ENCODE assay signal across 25 cellular contexts in genomic region chr3:13135811-13136321, GRCh38.
DNase-seq lines count a peak whose midpoint lies in the region; ATAC-seq, FAIRE-seq and TF ChIP-seq lines count a peak whose summit lies in the region.
"Had no signal": no experiment of that assay in that cellular context is flagged by ENCODE, and none has a peak within 500 bp of the region (broad histone marks: within the 10 kb centered on the region; RNA-seq: fewer than 3 reads in every experiment).

No MANE protein-coding gene starts in this region.

- no peak overlapping the region for H2BK5ac ChIP-seq in H1 (ENCODE audit: low read depth, low read length)

- DNase-seq in Right ventricle myocardium inferior (ENCODE audit: missing footprints): peak; percentile 39
- DNase-seq in left ventricle myocardium inferior: no peak
- DNase-seq in H1 (ENCODE audit: low read depth in 1 of 2, low spot score in 2 of 2): no peak
- DNase-seq in testis: peak; percentile 26
- no peak for DNase-seq in activated T-cell treated with anti-CD3 and anti-CD28 coated beads, Interleukin-2, amount 50 U/mL, for 1 hour
- no peak for DNase-seq in NCI-H187 treated with DMSO at 0.1 percent for 48 hours (lab: John Stamatoyannopoulos, UW)
- DNase-seq in COR-L47 (lab: John Stamatoyannopoulos, UW): no peak
- DNase-seq: activated CD4-positive, alpha-beta memory T cell treated with anti-CD3 and anti-CD28 coated beads, Interleukin-2, amount 10 ng/mL, durations not matched to agents 7 days and 5 days; activated CD4-positive, alpha-beta T cell treated with anti-CD3 and anti-CD28 coated beads for 1 hour; activated naive CD4-positive, alpha-beta T cell; activated T-cell treated with anti-CD3 and anti-CD28 coated beads, Interleukin-2, amount 50 U/mL, for 48 hours; CD8-positive, alpha-beta memory T cell; DMS153; effector CD8-positive, alpha-beta T cell; IMR-90; kidney glomerular epithelial cell; NCI-H1105; NCI-H2081; NCI-H345; NCI-H748 treated with DMSO at 0.1 percent for 48 hours; psoas muscle; stimulated activated CD8-positive, alpha-beta memory T cell treated with anti-CD3 and anti-CD28 coated beads, Interleukin-4, amount 100 ng/mL, for 48 hours; T-helper 1 cell had no signal

- H3K4me3 ChIP-seq in left ventricle myocardium inferior (no peak overlapping the region), H1 (ENCODE audit: extremely low read depth in 1 of 4, insufficient read depth in 2 of 4, low read depth in 3 of 4, low read length in 4 of 4) (no peak overlapping the region), mucosa of rectum (ENCODE audit: low read length in 2 of 2) (no peak overlapping the region), testis (no peak overlapping the region)
- H3K4me3 ChIP-seq: psoas muscle, skin epidermis had no signal

- no peak overlapping the region for H4K91ac ChIP-seq in H1 (replicated peaks; ENCODE audit: insufficient read length, low read length)

- CTCF ChIA-PET in H1 (lab: Charles Lee; ENCODE audit: partially characterized antibody): interaction anchor here (0.6 to 2.8 kb wide), 9 partner anchors 10 to 325 kb away, joined by 3 to 15 read pairs (median 4); no protein-coding TSS in a partner anchor

- 83% methylated on average over 19 of the region's 19 CpGs; no CpG with 5 or more reads in 1 of the 2 experiments for WGBS in H1 (ENCODE audit: extremely low coverage in 1 of 2, insufficient coverage in 1 of 2, insufficient read length in 1 of 2, insufficient replicate concordance in 2 of 2, low coverage in 1 of 2, low lambda C conversion rate in 2 of 2, missing lambda C conversion rate in 1 of 2), 2 experiments
- WGBS in testis, 2 donors: 70 to 75% methylated on average over 11 to 19 of the region's 19 CpGs

- POLR2A ChIA-PET in H1 (lab: Charles Lee; ENCODE audit: partially characterized antibody): no interaction called here

- H3K4ac ChIP-seq in H1 (replicated peaks; ENCODE audit: insufficient read length, low read depth, low read length): no peak overlapping the region

- no peak for FAIRE-seq in H1 (lab: Jason Lieb, UNC)

- no peaks in the 10 kb centered on the region for H3K79me1 ChIP-seq in H1 (ENCODE audit: low read depth, low read length)

- peak overlapping the region; percentile 71 for H3K18ac ChIP-seq in H1 (ENCODE audit: extremely low read depth, low read length)

- no peak overlapping the region for H2BK15ac ChIP-seq in H1 (ENCODE audit: low read length)

- peaks cover 1 to 6% of the 10 kb centered on the region in 2 experiments for H4K20me1 ChIP-seq in H1 (replicated peaks in 1 of 2; ENCODE audit: control insufficient read depth in 1 of 2, insufficient read depth in 2 of 2, low read length in 2 of 2)

- H4K8ac ChIP-seq in H1 (ENCODE audit: extremely low read depth, insufficient read depth, low read length): peak overlapping the region; percentile 65; the same call in 1 of the 2 replicates

- H3K36me3 ChIP-seq in left ventricle myocardium inferior: no peaks in the 10 kb centered on the region
- H3K36me3 ChIP-seq in H1 (ENCODE audit: control insufficient read depth in 2 of 4, insufficient read depth in 4 of 4, low read length in 3 of 4): no peaks in the 10 kb centered on the region
- no peaks in the 10 kb centered on the region for H3K36me3 ChIP-seq in mucosa of rectum (ENCODE audit: control insufficient read depth in 2 of 2, insufficient read depth in 2 of 2, low read length in 2 of 2)
- H3K36me3 ChIP-seq in testis (ENCODE audit: low read depth, missing control alignments): no peaks in the 10 kb centered on the region

- TF ChIP-seq CTCF in left ventricle myocardium inferior (IDR thresholded peaks at IDR 0.05; ENCODE audit: borderline replicate concordance): no peak
- TF ChIP-seq CTCF in H1 (IDR thresholded peaks at IDR 0.05; ENCODE audit: control extremely low read depth in 1 of 3, insufficient read depth in 1 of 3, low read depth in 1 of 3, low read length in 3 of 3): no peak
- no peak for TF ChIP-seq CTCF in testis (IDR thresholded peaks at IDR 0.05)

- H3K4me2 ChIP-seq in H1 (ENCODE audit: insufficient read depth in 1 of 2, low read depth in 2 of 2, low read length in 2 of 2): no peak overlapping the region

- H3K27ac ChIP-seq in left ventricle myocardium inferior (replicated peaks): no peak overlapping the region
- H3K27ac ChIP-seq in H1 (ENCODE audit: low read depth, low read length): no peak overlapping the region
- peak overlapping the region; percentile 9 to 39 for H3K27ac ChIP-seq in mucosa of rectum (ENCODE audit: low read depth in 2 of 2, low read length in 2 of 2)
- H3K27ac ChIP-seq in testis: no peak overlapping the region
- H3K27ac ChIP-seq: psoas muscle, skin epidermis had no signal

- no peak for TF ChIP-seq RAD21 in H1 (IDR thresholded peaks at IDR 0.05 in 1 of 2, conservative IDR thresholded peaks at IDR 0.05 in 1 of 2; ENCODE audit: low read depth in 2 of 2, low read length in 2 of 2)

- H3K27me3 ChIP-seq in left ventricle myocardium inferior (ENCODE audit: low read depth) (peaks cover 53% of the 10 kb centered on the region), H1 (replicated peaks in 1 of 4; ENCODE audit: control insufficient read depth in 3 of 4, extremely low read depth in 1 of 4, insufficient read depth in 3 of 4, low read length in 3 of 4) (no peaks in the 10 kb centered on the region), mucosa of rectum (ENCODE audit: control insufficient read depth in 2 of 2, insufficient read depth in 2 of 2, low read length in 2 of 2) (peaks cover 0 to 6% of the 10 kb centered on the region in 2 donors), testis (no peaks in the 10 kb centered on the region)

- H2BK20ac ChIP-seq in H1 (ENCODE audit: low read length): no peak overlapping the region

- no peak overlapping the region for H3K14ac ChIP-seq in H1 (ENCODE audit: insufficient read length)

- H3K9me3 ChIP-seq in left ventricle myocardium inferior (replicated peaks) (no peaks in the 10 kb centered on the region), H1 (ENCODE audit: insufficient read depth in 2 of 2, low read depth in 1 of 2, low read length in 1 of 2) (no peaks in the 10 kb centered on the region), mucosa of rectum (ENCODE audit: control insufficient read depth in 2 of 2, low read length in 2 of 2) (no peaks in the 10 kb centered on the region), testis (no peaks in the 10 kb centered on the region)
- H3K9me3 ChIP-seq: psoas muscle had no signal

- no peak for TF ChIP-seq EP300 in H1 (IDR thresholded peaks at IDR 0.05; ENCODE audit: borderline replicate concordance in 1 of 2, low read depth in 2 of 2, low read length in 2 of 2)

- H4K5ac ChIP-seq in H1 (ENCODE audit: insufficient read length, low read depth, low read length): no peak overlapping the region

- no peaks in the 10 kb centered on the region for H3K79me2 ChIP-seq in H1 (ENCODE audit: control insufficient read depth in 1 of 2, insufficient read depth in 2 of 2, low read length in 2 of 2)

- no peak for ATAC-seq in Right ventricle myocardium inferior

- no peaks in the 10 kb centered on the region for H3K4me1 ChIP-seq in left ventricle myocardium inferior
- H3K4me1 ChIP-seq in H1 (replicated peaks in 1 of 4; ENCODE audit: control insufficient read depth in 3 of 4, insufficient read depth in 4 of 4, low read length in 3 of 4): peaks cover 0 to 6% (median 2%) of the 10 kb centered on the region in 4 experiments; a peak in 3 of 7 replicates
- H3K4me1 ChIP-seq in mucosa of rectum (ENCODE audit: control insufficient read depth in 2 of 2, insufficient read depth in 2 of 2, low read length in 2 of 2): no peaks in the 10 kb centered on the region
- no peaks in the 10 kb centered on the region for H3K4me1 ChIP-seq in testis
- H3K4me1 ChIP-seq: psoas muscle had no signal

- H2AK5ac ChIP-seq in H1 (ENCODE audit: low read depth, low read length): no peak overlapping the region

- H2BK120ac ChIP-seq in H1 (replicated peaks; ENCODE audit: low read depth, low read length): no peak overlapping the region

- no peak overlapping the region for H3K56ac ChIP-seq in H1 (replicated peaks; ENCODE audit: insufficient read length, low read depth, low read length)

- no peak overlapping the region for H3K23ac ChIP-seq in H1 (ENCODE audit: insufficient read length)

- no peak overlapping the region for H2AFZ ChIP-seq in H1 (ENCODE audit: low read length)

- H2BK12ac ChIP-seq in H1 (ENCODE audit: low read depth, low read length): peak overlapping the region; percentile 23; the same call in 1 of the 2 replicates

- TF ChIP-seq POLR2A in H1 (IDR thresholded peaks at IDR 0.05; ENCODE audit: control extremely low read depth in 1 of 2, low read depth in 2 of 2, low read length in 2 of 2) (no peak), testis (IDR thresholded peaks at IDR 0.05) (no peak)

- H3K9ac ChIP-seq in H1 (replicated peaks in 1 of 4; ENCODE audit: extremely low read depth in 1 of 4, low read depth in 3 of 4, low read length in 3 of 4) (no peak overlapping the region), mucosa of rectum (ENCODE audit: low read depth in 1 of 2, low read length in 2 of 2) (no peak overlapping the region)

- intact Hi-C loops in Right ventricle myocardium inferior (cut with DNase I): no loop called here
- intact Hi-C loops in left ventricle myocardium inferior (cut with micrococcal nuclease): no loop called here
- intact Hi-C loops in testis (cut with DNase I; ENCODE audit: low total_unique reads): no loop called here

- no peaks in the 10 kb centered on the region for H3K23me2 ChIP-seq in H1 (ENCODE audit: low read depth, low read length)

TF ChIP-seq in H1, 55 proteins besides CTCF, POLR2A, EP300 and RAD21:
- no peak for TF ChIP-seq CHD2 (IDR thresholded peaks at IDR 0.05; ENCODE audit: low read length)
- TF ChIP-seq JUND (IDR thresholded peaks at IDR 0.05; ENCODE audit: low read length): no peak
- no peak for TF ChIP-seq CHD1 (IDR thresholded peaks at IDR 0.05; ENCODE audit: low read depth, low read length)
- no peak for TF ChIP-seq EZH2 (IDR thresholded peaks at IDR 0.05; ENCODE audit: low read depth, low read length, severe bottlenecking)
- TF ChIP-seq HDAC2 (IDR thresholded peaks at IDR 0.05; ENCODE audit: borderline replicate concordance in 1 of 2, low read depth in 2 of 2, low read length in 2 of 2): no peak
- no peak for TF ChIP-seq CBX8 (IDR thresholded peaks at IDR 0.05; ENCODE audit: borderline replicate concordance, low read depth, low read length)
- no peak for TF ChIP-seq SIRT6 (IDR thresholded peaks at IDR 0.05; ENCODE audit: low read length)
- TF ChIP-seq SRF (IDR thresholded peaks at IDR 0.05; ENCODE audit: low read depth, low read length): no peak
- no peak for TF ChIP-seq TEAD4 (IDR thresholded peaks at IDR 0.05; ENCODE audit: low read depth, low read length)
- TF ChIP-seq RNF2 (IDR thresholded peaks at IDR 0.05; ENCODE audit: borderline replicate concordance, low read depth, low read length, missing control alignments, poor library complexity, severe bottlenecking): no peak
- TF ChIP-seq TCF12 (IDR thresholded peaks at IDR 0.05; ENCODE audit: low read depth, low read length): no peak

Comparison
In these comparisons a context has a peak if more than half of its experiments do, and no peak if none do; other contexts are left out.
1. DNase-seq: peak in Right ventricle myocardium inferior (single experiment) and testis (single experiment); none in left ventricle myocardium inferior (single experiment), H1 (0 of 2), activated T-cell treated with anti-CD3 and anti-CD28 coated beads, Interleukin-2, amount 50 U/mL, for 1 hour (single experiment), NCI-H187 treated with DMSO at 0.1 percent for 48 hours (single experiment) and COR-L47 (single experiment).
2. H3K27ac ChIP-seq: peak in mucosa of rectum (2 of 2); none in left ventricle myocardium inferior (single experiment), H1 (single experiment) and testis (0 of 2).